9 cellular contexts compared by ENCODE assay signal in the genomic region with DNA sequence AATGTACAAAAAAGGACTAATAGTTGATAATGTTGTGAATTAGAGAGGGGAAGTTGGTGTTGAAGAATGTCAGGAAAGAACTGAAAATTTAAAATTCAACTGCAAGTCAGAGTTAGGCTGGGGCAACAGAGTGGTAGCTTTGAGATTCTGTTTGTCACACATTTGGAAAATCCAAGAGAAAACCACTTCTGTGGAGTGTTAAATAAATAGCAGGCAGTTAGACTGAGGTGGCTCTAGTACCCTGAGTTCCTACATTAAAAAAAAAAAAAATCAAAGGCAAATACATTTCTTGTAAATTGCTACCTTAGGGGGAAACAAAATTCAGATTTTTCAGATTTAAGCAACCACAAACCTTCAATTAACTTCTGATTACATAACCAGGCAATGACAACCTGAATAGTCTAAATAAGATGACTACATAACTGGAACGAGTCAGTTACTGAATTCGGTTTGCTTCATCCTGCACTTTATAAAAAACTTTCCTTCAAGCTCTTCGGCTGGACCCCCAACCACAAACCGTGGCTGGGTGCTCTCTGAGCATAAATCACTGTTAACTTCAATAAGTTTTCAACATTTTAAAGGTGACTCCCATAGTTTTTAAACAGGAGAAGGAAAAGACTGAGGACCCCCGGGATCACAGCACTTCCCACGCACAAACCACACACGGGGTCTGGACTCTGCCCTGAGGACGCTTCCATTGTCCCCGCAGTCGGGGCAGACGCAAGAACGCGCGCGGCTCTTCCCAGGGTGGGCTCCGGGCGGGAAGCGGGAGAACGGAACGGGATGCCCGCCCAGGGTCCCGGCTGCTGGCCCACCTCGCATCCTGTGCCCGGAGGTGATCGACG. TPM values are rescaled to one million over a fixed set of nuclear protein-coding genes. Genes with fewer than 3 reads are reported as not detected.
DNase-seq lines count a peak whose midpoint lies in the region; ATAC-seq, FAIRE-seq and TF ChIP-seq lines count a peak whose summit lies in the region.
"Had no signal": no experiment of that assay in that cellular context is flagged by ENCODE, and none has a peak within 500 bp of the region (broad histone marks: within the 10 kb centered on the region; RNA-seq: fewer than 3 reads in every experiment).

No MANE protein-coding gene starts in this region.

- TF ChIP-seq CTCF in fibroblast of lung (conservative IDR thresholded peaks at IDR 0.05 in 1 of 2, IDR thresholded peaks at IDR 0.05 in 1 of 2; ENCODE audit: low read depth in 1 of 2, low read length in 2 of 2): no peak
- no peak for TF ChIP-seq CTCF in omental fat pad (IDR thresholded peaks at IDR 0.05)

- no peaks in the 10 kb centered on the region for H3K4me1 ChIP-seq in fibroblast of lung (ENCODE audit: control insufficient read depth, extremely low read depth, insufficient read depth, low read length)

- no peak for DNase-seq in SK-N-MC (ENCODE audit: low read depth, low spot score)
- peak in 1 of 2 donors; percentile 25 for DNase-seq in fibroblast of lung (ENCODE audit: low read depth in 2 of 2)
- no peak for DNase-seq in omental fat pad (ENCODE audit: low spot score)
- DNase-seq in HEK293T (ENCODE audit: extremely low spot score): no peak
- no peak for DNase-seq in DMS153 treated with DMSO at 0.1 percent for 48 hours (lab: John Stamatoyannopoulos, UW; ENCODE audit: unreplicated experiment)
- no peak for DNase-seq in RCC 7860 (ENCODE audit: low spot score)
- no peak for DNase-seq in NCI-H510A (lab: John Stamatoyannopoulos, UW)

- H3K9ac ChIP-seq in SK-N-MC (ENCODE audit: insufficient read length): no peak overlapping the region
- peak overlapping the region; percentile 75 for H3K9ac ChIP-seq in fibroblast of lung (ENCODE audit: insufficient read depth, low read length)

- peak overlapping the region; percentile 80 for H3K4me2 ChIP-seq in fibroblast of lung (ENCODE audit: extremely low read depth, insufficient read depth, low read length)

- H3K27me3 ChIP-seq in fibroblast of lung (ENCODE audit: control insufficient read depth, insufficient read depth, low read length): no peaks in the 10 kb centered on the region

- FAIRE-seq in RCC 7860 (lab: Jason Lieb, UNC): no peak

- H2AFZ ChIP-seq in fibroblast of lung (ENCODE audit: low read length): peak overlapping the region; percentile 98

- H3K79me2 ChIP-seq in fibroblast of lung (ENCODE audit: control insufficient read depth, insufficient read depth, low read length): no peaks in the 10 kb centered on the region

- POLR2A ChIA-PET in HEK293T (lab: Yijun Ruan, JAX): interaction anchor here (1.8 kb wide), 1 partner anchor 14 kb away, joined by 14 read pairs; no protein-coding TSS in a partner anchor

- H3K27ac ChIP-seq in SK-N-MC (no peak overlapping the region), fibroblast of lung (ENCODE audit: insufficient read depth, low read length) (peak overlapping the region; percentile 79)

- H3K9me3 ChIP-seq in SK-N-MC (ENCODE audit: low read depth, low read length) (no peaks in the 10 kb centered on the region), fibroblast of lung (ENCODE audit: control insufficient read depth, insufficient read depth, low read depth, low read length) (no peaks in the 10 kb centered on the region)

- H4K20me1 ChIP-seq in fibroblast of lung (ENCODE audit: control insufficient read depth, extremely low read depth, insufficient read depth, low read length): no peaks in the 10 kb centered on the region

- H3K4me3 ChIP-seq in SK-N-MC (peak overlapping the region; percentile 73), fibroblast of lung (replicated peaks in 1 of 4; ENCODE audit: control extremely low read depth in 1 of 4, insufficient read depth in 1 of 4, low read depth in 3 of 4, low read length in 4 of 4) (peak overlapping the region; percentile 69 to 92 (median 88))

- CTCF ChIA-PET in HEK293T (lab: Yijun Ruan, JAX): no interaction called here

- ATAC-seq in GM21723 (IDR thresholded peaks at IDR 0.05; ENCODE audit: unreplicated experiment) (peak; percentile 17), omental fat pad (ENCODE audit: low FRiP score) (peak; percentile 37)

- no peaks in the 10 kb centered on the region for H3K36me3 ChIP-seq in SK-N-MC (ENCODE audit: insufficient read depth, low read length)
- H3K36me3 ChIP-seq in fibroblast of lung (ENCODE audit: control insufficient read depth, insufficient read depth, low read length): no peaks in the 10 kb centered on the region

TF ChIP-seq in HEK293T, 16 proteins besides CTCF, POLR2A, EP300 and RAD21:
- TF ChIP-seq SP1 (IDR thresholded peaks at IDR 0.05): no peak
TF ChIP-seq in HEK293T: peak in this region for 0.

RNA-seq across cellular contexts. Expression of a gene that starts 0.7 kb away (rescaled TPM):
- total RNA-seq in fibroblast of lung (1.3 and 2.5 TPM in 2 replicates), omental fat pad (1 to 10 TPM; 1.5 to 4.7 (median 2.9) TPM)
- polyA plus RNA-seq in fibroblast of lung: 1.3 and 1.4 TPM in 2 replicates
- 2.0 and 2.9 TPM in 2 replicates for polyA plus RNA-seq in fibroblast of lung (2012)
- polyA minus RNA-seq in fibroblast of lung (ENCODE audit: low replicate concordance): not detected in 2 replicates
- total RNA-seq: SK-MEL-5 had no signal

RNA-seq across cellular contexts. Expression of a gene that starts 39.2 kb away (rescaled TPM):
- total RNA-seq in fibroblast of lung (1.5 and 2.8 TPM in 2 replicates), omental fat pad (1 to 10 TPM in 3 of 4 donors, under 1 TPM in 1; 0.36 to 4.3 (median 1.7) TPM)
- 1.3 and 3.2 TPM in 2 replicates for polyA plus RNA-seq in fibroblast of lung
- 1.0 and 1.7 TPM in 2 replicates for polyA plus RNA-seq in fibroblast of lung (2012)
- polyA minus RNA-seq in fibroblast of lung (ENCODE audit: low replicate concordance): 2.5 TPM in 1 of 2 replicates, not detected in the other
